21 cellular contexts compared by ENCODE assay signal in the genomic region with DNA sequence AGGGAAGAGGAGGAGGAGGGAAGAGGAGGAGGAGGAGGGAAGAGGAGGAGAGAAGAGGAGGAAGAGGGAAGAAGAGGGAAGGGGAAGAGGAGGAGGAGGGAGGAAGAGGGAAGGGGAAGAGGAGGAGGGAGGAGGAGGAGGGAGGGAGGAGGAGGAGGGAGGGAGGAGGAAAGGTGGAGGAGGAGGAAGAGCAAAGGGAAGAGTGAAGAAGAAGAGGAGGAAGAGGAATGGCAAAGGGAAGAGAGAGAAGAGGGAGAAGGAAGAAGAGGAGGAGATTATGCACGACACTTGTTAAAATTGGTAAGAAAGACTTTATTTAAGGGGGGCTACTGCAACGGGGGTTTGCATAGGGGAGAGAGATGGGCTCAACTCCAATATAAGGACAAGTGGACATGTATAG.
DNase-seq lines count a peak whose midpoint lies in the region; ATAC-seq, FAIRE-seq and TF ChIP-seq lines count a peak whose summit lies in the region.
"Had no signal": no experiment of that assay in that cellular context is flagged by ENCODE, and none has a peak within 500 bp of the region (broad histone marks: within the 10 kb centered on the region; RNA-seq: fewer than 3 reads in every experiment).

No MANE protein-coding gene starts in this region.

- TF ChIP-seq EP300 in K562 (IDR thresholded peaks at IDR 0.05; ENCODE audit: low read length): no peak

- in situ Hi-C loops in K562 (cut with MboI): no loop called here

- DNase-seq in activated CD4-positive, alpha-beta T cell treated with anti-CD3 and anti-CD28 coated beads for 36 hours: no peak
- no peak for DNase-seq in activated CD4-positive, alpha-beta T cell treated with anti-CD3 and anti-CD28 coated beads, Interleukin-2, amount 50 U/mL, for 4 hours
- no peak for DNase-seq in K562 (ENCODE audit: extremely low read depth in 1 of 4, low spot score in 3 of 4)
- no peak for DNase-seq in OCI-M1 (lab: John Stamatoyannopoulos, UW)
- DNase-seq: AML-193; Caco-2; Calu3; CD4-positive, alpha-beta T cell; CD8-positive, alpha-beta T cell; GF-D8 had no signal

- no peaks in the 10 kb centered on the region for H3K9me1 ChIP-seq in K562 (ENCODE audit: control insufficient read depth, insufficient read depth, low read length)

- no peaks in the 10 kb centered on the region for H3K4me1 Mint-ChIP-seq in activated CD4-positive, alpha-beta T cell treated with anti-CD3 and anti-CD28 coated beads for 36 hours
- H3K4me1 Mint-ChIP-seq in nephron: peaks cover 61% of the 10 kb centered on the region
- H3K4me1 Mint-ChIP-seq: B cell had no signal

- no peaks in the 10 kb centered on the region for H3K9me3 ChIP-seq in K562 (replicated peaks; ENCODE audit: control insufficient read depth, insufficient read depth, low read depth, low read length)
- H3K9me3 ChIP-seq: A549; BLaER1 treated with 17β-estradiol and CSF1 and Interleukin-3, amounts not matched to agents 10 nM and 100 nM; Caco-2 had no signal

- H3K4me3 ChIP-seq in K562: no peak overlapping the region
- H3K4me3 ChIP-seq: A549; BLaER1 treated with 17β-estradiol and CSF1 and Interleukin-3, amounts not matched to agents 10 nM and 100 nM had no signal

- CTCF ChIA-PET in activated CD4-positive, alpha-beta T cell treated with anti-CD3 and anti-CD28 coated beads for 36 hours (lab: Charles Lee): interaction anchor here (1.1 kb wide), 1 partner anchor 7 kb away, joined by 3 read pairs; no protein-coding TSS in a partner anchor
- CTCF ChIA-PET in K562 (lab: Yijun Ruan, JAX; ENCODE audit: low intra/inter-chr PET ratio): no interaction called here

- H4K20me1 ChIP-seq in K562 (replicated peaks; ENCODE audit: control insufficient read depth, insufficient read depth, low read length): no peaks in the 10 kb centered on the region
- H4K20me1 ChIP-seq: BLaER1 treated with 17β-estradiol and CSF1 and Interleukin-3, amounts not matched to agents 10 nM and 100 nM had no signal

- H3K36me3 Mint-ChIP-seq in activated CD4-positive, alpha-beta T cell treated with anti-CD3 and anti-CD28 coated beads for 36 hours (ENCODE audit: low read depth): no peaks in the 10 kb centered on the region
- H3K36me3 Mint-ChIP-seq in nephron (ENCODE audit: low read depth): peaks cover 6% of the 10 kb centered on the region
- H3K36me3 Mint-ChIP-seq: CD8-positive, alpha-beta T cell had no signal

- no peak for ATAC-seq in activated CD4-positive, alpha-beta T cell treated with anti-CD3 and anti-CD28 coated beads for 36 hours
- ATAC-seq in K562 (no peak), HG03196 (IDR thresholded peaks at IDR 0.05; ENCODE audit: unreplicated experiment) (no peak)
- ATAC-seq: CD8-positive, alpha-beta T cell had no signal

- no peak for TF ChIP-seq RAD21 in K562 (CRISPR knock-in tag; conservative IDR thresholded peaks at IDR 0.05 in 1 of 2, IDR thresholded peaks at IDR 0.05 in 1 of 2)

- H3K36me3 ChIP-seq in K562 (ENCODE audit: control insufficient read depth, insufficient read depth, low read length): no peaks in the 10 kb centered on the region
- H3K36me3 ChIP-seq: BLaER1 treated with 17β-estradiol and CSF1 and Interleukin-3, amounts not matched to agents 10 nM and 100 nM had no signal

- POLR2A ChIA-PET in activated CD4-positive, alpha-beta T cell treated with anti-CD3 and anti-CD28 coated beads for 36 hours (lab: Charles Lee): no interaction called here
- POLR2A ChIA-PET in K562 (lab: Yijun Ruan, JAX): no interaction called here

- H2AFZ ChIP-seq in K562 (ENCODE audit: low read depth, low read length): no peak overlapping the region

- WGBS in K562 (ENCODE audit: insufficient coverage, low coverage, missing lambda C conversion rate): 0% methylated on average over 1 of the region's 2 CpGs

- TF ChIP-seq POLR2A in K562 (conservative IDR thresholded peaks at IDR 0.05): no peak

- H3K4me3 Mint-ChIP-seq in activated CD4-positive, alpha-beta T cell treated with anti-CD3 and anti-CD28 coated beads for 36 hours: no peak overlapping the region
- no peak overlapping the region for H3K4me3 Mint-ChIP-seq in nephron
- H3K4me3 Mint-ChIP-seq: B cell; CD4-positive, alpha-beta T cell; CD8-positive, alpha-beta T cell had no signal

- H3K27me3 Mint-ChIP-seq in activated CD4-positive, alpha-beta T cell treated with anti-CD3 and anti-CD28 coated beads for 36 hours: no peaks in the 10 kb centered on the region
- no peaks in the 10 kb centered on the region for H3K27me3 Mint-ChIP-seq in nephron (ENCODE audit: low read depth)

- H3K27ac ChIP-seq in K562 (ENCODE audit: extremely low read depth, low read depth, low read length): no peak overlapping the region
- H3K27ac ChIP-seq: 22Rv1; BLaER1 treated with 17β-estradiol and CSF1 and Interleukin-3, amounts not matched to agents 10 nM and 100 nM; C4-2B had no signal

- no peaks in the 10 kb centered on the region for H3K79me2 ChIP-seq in K562 (ENCODE audit: control insufficient read depth, insufficient read depth, low read length)

- peaks cover 0 to 4% of the 10 kb centered on the region in 2 experiments; a peak in 1 of 5 replicates for H3K27me3 ChIP-seq in K562 (ENCODE audit: control insufficient read depth in 2 of 2, insufficient read depth in 2 of 2, low read length in 2 of 2)
- H3K27me3 ChIP-seq: BLaER1 treated with 17β-estradiol and CSF1 and Interleukin-3, amounts not matched to agents 10 nM and 100 nM had no signal

- no peak overlapping the region for H3K9ac ChIP-seq in K562 (ENCODE audit: insufficient read depth in 1 of 2, low read depth in 2 of 2, low read length in 2 of 2)
- H3K9ac ChIP-seq: BLaER1 treated with 17β-estradiol and CSF1 and Interleukin-3, amounts not matched to agents 10 nM and 100 nM had no signal

- no peaks in the 10 kb centered on the region for H3K9me3 Mint-ChIP-seq in activated CD4-positive, alpha-beta T cell treated with anti-CD3 and anti-CD28 coated beads for 36 hours (ENCODE audit: low read depth)
- H3K9me3 Mint-ChIP-seq in nephron: no peaks in the 10 kb centered on the region
- H3K9me3 Mint-ChIP-seq: CD4-positive, alpha-beta T cell; CD8-positive, alpha-beta T cell had no signal

- intact Hi-C loops in activated CD4-positive, alpha-beta T cell treated with anti-CD3 and anti-CD28 coated beads for 36 hours (cut with DNase I, micrococcal nuclease): no loop called here
- intact Hi-C loops in K562 (cut with micrococcal nuclease): no loop called here

- no peak for FAIRE-seq in K562 (lab: Jason Lieb, UNC)
- FAIRE-seq: A549, D721Med, G401.6, GM12891, GM19239 had no signal

- H3K4me1 ChIP-seq in K562 (replicated peaks in 1 of 2; ENCODE audit: control insufficient read depth in 2 of 2, insufficient read depth in 2 of 2, low read length in 2 of 2): no peaks in the 10 kb centered on the region
- H3K4me1 ChIP-seq: A549; BLaER1 treated with 17β-estradiol and CSF1 and Interleukin-3, amounts not matched to agents 10 nM and 100 nM; Caco-2 had no signal

- TF ChIP-seq CTCF in K562 (IDR thresholded peaks at IDR 0.05 in 2 of 3, conservative IDR thresholded peaks at IDR 0.05 in 1 of 3; ENCODE audit: insufficient read depth in 2 of 3, low read depth in 1 of 3, low read length in 3 of 3) (no peak), nephron (IDR thresholded peaks at IDR 0.05; ENCODE audit: unreplicated experiment in 3 of 3) (no peak)

- H3K27ac Mint-ChIP-seq in activated CD4-positive, alpha-beta T cell treated with anti-CD3 and anti-CD28 coated beads for 36 hours: peak overlapping the region; percentile 22
- H3K27ac Mint-ChIP-seq in nephron: peak overlapping the region; percentile 74 to 81 (median 80)
- H3K27ac Mint-ChIP-seq: B cell; CD4-positive, alpha-beta T cell; CD8-positive, alpha-beta T cell had no signal

- BruUV-seq in K562 (replicated peaks; lab: Mats Ljungman, UMichigan): no TSS peak

- no peak overlapping the region for H3K4me2 ChIP-seq in K562 (ENCODE audit: insufficient read depth, low read length)
- H3K4me2 ChIP-seq: A549; BLaER1 treated with 17β-estradiol and CSF1 and Interleukin-3, amounts not matched to agents 10 nM and 100 nM had no signal

TF ChIP-seq in K562, 482 proteins besides CTCF, POLR2A, EP300 and RAD21:
- TF ChIP-seq ZNF263 (CRISPR knock-in tag; IDR thresholded peaks at IDR 0.05; ENCODE audit: borderline replicate concordance) (peak; percentile 57; the same call in 1 of the 2 replicates), PCBP2 (IDR thresholded peaks at IDR 0.05; ENCODE audit: low read depth, low read length, poor library complexity, severe bottlenecking) (peak; percentile 16), KLF16 (IDR thresholded peaks at IDR 0.05) (no peak), ZNF551 (CRISPR knock-in tag; IDR thresholded peaks at IDR 0.05) (no peak)
